In the genomic region with DNA sequence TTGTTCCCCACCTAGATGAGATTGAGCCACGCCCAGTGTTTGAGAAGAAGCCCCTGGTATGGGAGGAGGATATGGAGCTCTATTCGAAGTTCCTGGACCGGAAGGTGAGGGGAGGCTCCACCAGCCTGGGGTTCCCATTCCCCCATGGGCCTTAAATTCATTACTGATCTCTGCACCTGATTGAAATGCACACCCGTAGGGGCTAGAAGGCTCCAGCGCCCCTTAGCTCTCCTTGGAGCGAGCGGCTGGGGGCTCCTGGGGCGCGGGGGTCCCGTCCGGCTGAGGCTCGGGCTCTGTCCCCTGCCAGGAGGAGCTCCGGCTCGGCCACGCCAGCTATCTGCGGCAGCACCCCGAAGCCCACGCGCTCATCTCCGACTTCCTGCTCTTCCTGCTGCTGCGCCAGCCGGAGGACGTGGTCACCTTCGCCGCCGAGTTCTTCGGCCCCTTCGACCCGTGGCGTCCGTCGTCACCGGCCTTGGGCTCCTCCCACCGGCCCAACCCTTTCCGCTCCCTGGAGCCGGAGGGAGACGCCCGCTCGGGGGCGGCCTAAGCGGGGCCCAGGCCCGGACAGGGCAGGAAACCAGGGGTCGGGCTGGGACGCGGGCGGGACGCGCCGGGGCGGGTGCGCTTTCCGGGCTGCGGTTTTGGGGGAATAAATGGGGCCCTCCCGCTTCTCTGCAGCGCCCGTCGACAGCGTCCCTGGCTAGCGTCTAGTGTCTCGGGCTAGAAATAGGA, we compare ENCODE assay signal across 8 cellular contexts. TPM values are rescaled to one million over a fixed set of nuclear protein-coding genes. Genes with fewer than 3 reads are reported as not detected.
A peak's percentile ranks its signal among the peaks of the same experiment; 100 is the strongest.
DNase-seq lines count a peak whose midpoint lies in the region; ATAC-seq and TF ChIP-seq lines count a peak whose summit lies in the region.

No MANE protein-coding gene starts in this region.

- peaks cover 7% of the 10 kb centered on the region for H3K27me3 Mint-ChIP-seq in activated CD8-positive, alpha-beta memory T cell treated with anti-CD3 and anti-CD28 coated beads, Interleukin-2, amount 10 ng/mL, durations not matched to agents 7 days and 5 days
- H3K27me3 Mint-ChIP-seq in endothelial cell (ENCODE audit: unreplicated experiment): peaks cover 5% of the 10 kb centered on the region

- peak overlapping the region; percentile 77 for H3K27ac Mint-ChIP-seq in activated CD8-positive, alpha-beta memory T cell treated with anti-CD3 and anti-CD28 coated beads, Interleukin-2, amount 10 ng/mL, durations not matched to agents 7 days and 5 days
- H3K27ac Mint-ChIP-seq in endothelial cell (ENCODE audit: unreplicated experiment): no peak overlapping the region

- no peaks in the 10 kb centered on the region for H3K9me3 Mint-ChIP-seq in activated CD8-positive, alpha-beta memory T cell treated with anti-CD3 and anti-CD28 coated beads, Interleukin-2, amount 10 ng/mL, durations not matched to agents 7 days and 5 days (ENCODE audit: low read depth)
- no peaks in the 10 kb centered on the region for H3K9me3 Mint-ChIP-seq in endothelial cell (ENCODE audit: unreplicated experiment)

- H3K4me1 Mint-ChIP-seq in activated CD8-positive, alpha-beta memory T cell treated with anti-CD3 and anti-CD28 coated beads, Interleukin-2, amount 10 ng/mL, durations not matched to agents 7 days and 5 days: peaks cover 15% of the 10 kb centered on the region
- peaks cover 6% of the 10 kb centered on the region for H3K4me1 Mint-ChIP-seq in endothelial cell (ENCODE audit: unreplicated experiment)

- DNase-seq in GDM1 (lab: John Stamatoyannopoulos, UW): peak; percentile 89
- DNase-seq in GOT3 (lab: John Stamatoyannopoulos, UW): peak; percentile 23
- peak; percentile 84 for DNase-seq in MV-4-11 (lab: John Stamatoyannopoulos, UW)
- peak; percentile 85 for DNase-seq in activated CD8-positive, alpha-beta memory T cell treated with anti-CD3 and anti-CD28 coated beads, Interleukin-2, amount 10 ng/mL, durations not matched to agents 7 days and 5 days
- peak; percentile 77 for DNase-seq in endothelial cell (ENCODE audit: low spot score)
- peak; percentile 89 for DNase-seq in mucosa of gallbladder (ENCODE audit: low spot score)
- peak; percentile 39 to 58 for DNase-seq in stimulated activated CD8-positive, alpha-beta memory T cell treated with anti-CD3 and anti-CD28 coated beads, Interleukin-4, amount 100 ng/mL, for 4 hours (ENCODE audit: low read depth in 2 of 2, low spot score in 1 of 2)
- DNase-seq in NCI-H2081 (lab: John Stamatoyannopoulos, UW): no peak

- peaks cover 2% of the 10 kb centered on the region for H3K36me3 Mint-ChIP-seq in activated CD8-positive, alpha-beta memory T cell treated with anti-CD3 and anti-CD28 coated beads, Interleukin-2, amount 10 ng/mL, durations not matched to agents 7 days and 5 days
- H3K36me3 Mint-ChIP-seq in endothelial cell (ENCODE audit: low read depth, unreplicated experiment): no peaks in the 10 kb centered on the region

- CTCF ChIA-PET in activated CD8-positive, alpha-beta memory T cell treated with anti-CD3 and anti-CD28 coated beads, Interleukin-2, amount 10 ng/mL, durations not matched to agents 7 days and 5 days (lab: Charles Lee): interaction anchor here (0.7 to 1.7 kb wide), 8 partner anchors 11 to 95 kb away, joined by 3 to 9 read pairs (median 3); partner anchors contain the start of genes CATIP and TMBIM1

- peak overlapping the region; percentile 73 for H3K4me3 Mint-ChIP-seq in activated CD8-positive, alpha-beta memory T cell treated with anti-CD3 and anti-CD28 coated beads, Interleukin-2, amount 10 ng/mL, durations not matched to agents 7 days and 5 days
- no peak overlapping the region for H3K4me3 Mint-ChIP-seq in endothelial cell (ENCODE audit: unreplicated experiment)

- TF ChIP-seq CTCF in endothelial cell (IDR thresholded peaks at IDR 0.05; ENCODE audit: unreplicated experiment): no peak

- ATAC-seq in activated CD8-positive, alpha-beta memory T cell treated with anti-CD3 and anti-CD28 coated beads, Interleukin-2, amount 10 ng/mL, durations not matched to agents 7 days and 5 days: peak; percentile 97

RNA-seq across cellular contexts. Expression of gene CATIP, which starts 10.9 kb away (rescaled TPM):
- not detected for total RNA-seq in activated CD8-positive, alpha-beta memory T cell treated with anti-CD3 and anti-CD28 coated beads, Interleukin-2, amount 10 ng/mL, durations not matched to agents 7 days and 5 days
- not detected for total RNA-seq in endothelial cell (ENCODE audit: unreplicated experiment)
- 3.4 TPM for total RNA-seq in mucosa of gallbladder

RNA-seq across cellular contexts. Expression of gene SLC11A1, which starts 14.5 kb away (rescaled TPM):
- total RNA-seq in activated CD8-positive, alpha-beta memory T cell treated with anti-CD3 and anti-CD28 coated beads, Interleukin-2, amount 10 ng/mL, durations not matched to agents 7 days and 5 days: under 1 TPM; 0.18 to 0.35 TPM
- not detected for total RNA-seq in endothelial cell (ENCODE audit: unreplicated experiment)
- 15.1 TPM for total RNA-seq in mucosa of gallbladder

RNA-seq across cellular contexts. Expression of gene CTDSP1, which starts 32.1 kb away (rescaled TPM):
- total RNA-seq in activated CD8-positive, alpha-beta memory T cell treated with anti-CD3 and anti-CD28 coated beads, Interleukin-2, amount 10 ng/mL, durations not matched to agents 7 days and 5 days: 100 to 1,000 TPM; 149 to 152 TPM
- total RNA-seq in endothelial cell (ENCODE audit: unreplicated experiment): 106 TPM
- 184 TPM for total RNA-seq in mucosa of gallbladder

RNA-seq across cellular contexts. Expression of gene VIL1, which starts 51.3 kb away (rescaled TPM):
- under 1 TPM in 1 of 2 experiments, not detected in 1; 0.73 TPM for total RNA-seq in activated CD8-positive, alpha-beta memory T cell treated with anti-CD3 and anti-CD28 coated beads, Interleukin-2, amount 10 ng/mL, durations not matched to agents 7 days and 5 days
- total RNA-seq in endothelial cell (ENCODE audit: unreplicated experiment): 0.44 TPM
- 328 TPM for total RNA-seq in mucosa of gallbladder

Comparison
In these comparisons a context has a peak if more than half of its experiments do, and no peak if none do; other contexts are left out.
1. DNase-seq: peak in GDM1 (single experiment), GOT3 (single experiment), MV-4-11 (single experiment), activated CD8-positive, alpha-beta memory T cell treated with anti-CD3 and anti-CD28 coated beads, Interleukin-2, amount 10 ng/mL, durations not matched to agents 7 days and 5 days (single experiment), endothelial cell (single experiment), mucosa of gallbladder (single experiment) and stimulated activated CD8-positive, alpha-beta memory T cell treated with anti-CD3 and anti-CD28 coated beads, Interleukin-4, amount 100 ng/mL, for 4 hours (2 of 2); none in NCI-H2081 (0 of 2).
2. RNA of gene SLC11A1, which starts 14.5 kb away (total RNA-seq): 15.1 TPM in mucosa of gallbladder (single experiment); 0.18 to 0.35 TPM in activated CD8-positive, alpha-beta memory T cell treated with anti-CD3 and anti-CD28 coated beads, Interleukin-2, amount 10 ng/mL, durations not matched to agents 7 days and 5 days and not detected in endothelial cell (single experiment); every median in the first group is over 10 times any median in the second.